ENCODE assay signal across 9 cellular contexts in the genomic region with DNA sequence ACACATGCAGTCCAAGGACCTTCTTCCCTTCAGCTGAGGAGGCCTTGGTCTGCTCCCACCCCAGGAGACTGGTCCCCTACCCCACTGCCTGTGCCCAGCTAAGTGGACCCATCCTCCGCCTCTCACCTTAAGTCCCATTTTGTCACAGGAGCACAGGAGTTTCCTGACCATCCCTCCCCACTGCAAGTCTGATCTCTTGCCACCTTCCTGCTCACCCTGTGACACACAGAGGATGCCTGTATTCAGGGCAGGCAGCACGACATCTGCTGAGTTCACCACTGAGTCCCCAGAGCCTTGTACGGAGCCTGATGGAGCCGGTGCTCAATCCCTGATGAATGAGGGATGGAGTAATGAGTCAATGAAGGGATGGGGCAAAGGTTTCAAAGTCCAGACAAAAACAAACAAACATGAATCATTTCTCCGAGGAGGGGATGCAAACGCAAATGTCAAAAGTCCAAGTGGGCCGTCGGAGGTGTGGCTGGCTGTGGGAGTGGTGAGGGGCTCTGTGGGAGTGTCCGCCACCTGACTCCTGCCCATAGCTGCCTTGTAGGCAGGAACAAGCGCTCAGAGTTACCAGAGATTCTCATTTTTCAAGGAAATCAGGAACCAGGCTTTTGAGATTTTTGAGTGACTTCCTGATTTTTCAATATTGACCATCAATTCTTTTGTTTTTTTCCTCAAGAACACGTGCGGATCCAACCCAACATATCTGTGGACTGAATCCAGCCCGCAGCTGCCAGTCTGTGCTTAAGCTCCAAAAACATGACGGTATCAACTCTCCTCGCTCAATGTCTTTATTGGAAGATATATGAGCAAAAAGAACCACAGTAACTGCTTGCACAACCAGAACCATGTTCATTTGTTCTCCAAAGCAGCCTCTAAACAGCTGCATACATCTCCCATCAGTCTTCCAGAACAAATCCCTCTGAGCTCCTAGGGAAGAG. TPM values are rescaled to one million over a fixed set of nuclear protein-coding genes. Genes with fewer than 3 reads are reported as not detected.
DNase-seq lines count a peak whose midpoint lies in the region; ATAC-seq and TF ChIP-seq lines count a peak whose summit lies in the region.
"Had no signal": no experiment of that assay in that cellular context is flagged by ENCODE, and none has a peak within 500 bp of the region (broad histone marks: within the 10 kb centered on the region; RNA-seq: fewer than 3 reads in every experiment).

No MANE protein-coding gene starts in this region.

- no peaks in the 10 kb centered on the region for H3K9me3 ChIP-seq in hepatocyte (ENCODE audit: low read depth)

- intact Hi-C loops in activated CD4-positive, alpha-beta T cell treated with anti-CD3 and anti-CD28 coated beads for 36 hours (cut with DNase I, micrococcal nuclease), result loop anchor here in 1 of 2 experiments (5.0 to 10.0 kb wide), 2 partner anchors 463 to 611 kb away; a partner anchor contains a TSS

- peak overlapping the region; percentile 64 for H3K4me2 ChIP-seq in hepatocyte

- no peaks in the 10 kb centered on the region for H3K9me2 ChIP-seq in hepatocyte (replicated peaks; ENCODE audit: insufficient read depth)

- peaks cover 31% of the 10 kb centered on the region for H3K36me3 Mint-ChIP-seq in activated CD4-positive, alpha-beta T cell treated with anti-CD3 and anti-CD28 coated beads for 36 hours (ENCODE audit: low read depth)
- H3K36me3 Mint-ChIP-seq in T-cell, result peaks cover 18% of the 10 kb centered on the region
- H3K36me3 Mint-ChIP-seq in stimulated activated memory B cell treated with anti-CD40 and anti-IgM and Interleukin-4, amounts not matched to agents 10 μg/mL and 1 μg/mL and 100 μg/mL, for 72 hours, result peaks cover 32% of the 10 kb centered on the region

- H3K4me3 Mint-ChIP-seq in activated CD4-positive, alpha-beta T cell treated with anti-CD3 and anti-CD28 coated beads for 36 hours, result peak overlapping the region; percentile 60
- H3K4me3 Mint-ChIP-seq in T-cell, result peak overlapping the region; percentile 65 to 82 (median 73)
- peak overlapping the region; percentile 85 for H3K4me3 Mint-ChIP-seq in stimulated activated memory B cell treated with anti-CD40 and anti-IgM and Interleukin-4, amounts not matched to agents 10 μg/mL and 1 μg/mL and 100 μg/mL, for 72 hours

- no peaks in the 10 kb centered on the region for H3K36me3 ChIP-seq in hepatocyte (replicated peaks; ENCODE audit: insufficient read depth, low read depth)

- no peaks in the 10 kb centered on the region for H3K27me3 ChIP-seq in hepatocyte

- POLR2A ChIA-PET in activated CD4-positive, alpha-beta T cell treated with anti-CD3 and anti-CD28 coated beads for 36 hours (lab: Charles Lee), result interaction anchor here (0.6 to 1.6 kb wide), 4 partner anchors 8 to 69 kb away, joined by 3 to 7 read pairs (median 4); no protein-coding TSS in a partner anchor
- POLR2A ChIA-PET in T-cell (lab: Charles Lee), result no interaction called here

- H3K4me1 Mint-ChIP-seq in activated CD4-positive, alpha-beta T cell treated with anti-CD3 and anti-CD28 coated beads for 36 hours, result peaks cover 80% of the 10 kb centered on the region
- peaks cover 80 to 86% (median 84%) of the 10 kb centered on the region in 3 donors for H3K4me1 Mint-ChIP-seq in T-cell
- peaks cover 77% of the 10 kb centered on the region for H3K4me1 Mint-ChIP-seq in stimulated activated memory B cell treated with anti-CD40 and anti-IgM and Interleukin-4, amounts not matched to agents 10 μg/mL and 1 μg/mL and 100 μg/mL, for 72 hours

- peaks cover 37% of the 10 kb centered on the region for H4K20me1 ChIP-seq in hepatocyte (ENCODE audit: insufficient read depth, poor library complexity, severe bottlenecking)

- H2AFZ ChIP-seq in hepatocyte, result no peak overlapping the region

- H3K4me3 ChIP-seq in hepatocyte, result no peak overlapping the region

- peak overlapping the region; percentile 89 for H3K27ac Mint-ChIP-seq in activated CD4-positive, alpha-beta T cell treated with anti-CD3 and anti-CD28 coated beads for 36 hours
- H3K27ac Mint-ChIP-seq in T-cell, result peak overlapping the region; percentile 88 to 94
- H3K27ac Mint-ChIP-seq in stimulated activated memory B cell treated with anti-CD40 and anti-IgM and Interleukin-4, amounts not matched to agents 10 μg/mL and 1 μg/mL and 100 μg/mL, for 72 hours, result peak overlapping the region; percentile 87

- peak overlapping the region; percentile 92 for H3K27ac ChIP-seq in hepatocyte

- WGBS in hepatocyte (ENCODE audit: low lambda C conversion rate, missing lambda C conversion rate), result 68% methylated on average over 15 of the region's 15 CpGs

- TF ChIP-seq CTCF in hepatocyte (IDR thresholded peaks at IDR 0.05; ENCODE audit: poor library complexity), result no peak

- ATAC-seq in activated CD4-positive, alpha-beta T cell treated with anti-CD3 and anti-CD28 coated beads for 36 hours, result no peak
- ATAC-seq in T-cell (replicated peaks in 1 of 4), result no peak
- ATAC-seq in stimulated activated memory B cell treated with anti-CD40 and anti-IgM and Interleukin-4, amounts not matched to agents 10 μg/mL and 1 μg/mL and 100 μg/mL, for 72 hours, result no peak
- no peak for ATAC-seq in HG02970 (IDR thresholded peaks at IDR 0.05; ENCODE audit: low FRiP score, unreplicated experiment)
- no peak for ATAC-seq in HG02623 (IDR thresholded peaks at IDR 0.05; ENCODE audit: unreplicated experiment)
- no peak for ATAC-seq in GM21360 (IDR thresholded peaks at IDR 0.05; ENCODE audit: unreplicated experiment)

- H3K27me3 Mint-ChIP-seq in activated CD4-positive, alpha-beta T cell treated with anti-CD3 and anti-CD28 coated beads for 36 hours, result no peaks in the 10 kb centered on the region
- H3K27me3 Mint-ChIP-seq in T-cell, result no peaks in the 10 kb centered on the region
- H3K27me3 Mint-ChIP-seq in stimulated activated memory B cell treated with anti-CD40 and anti-IgM and Interleukin-4, amounts not matched to agents 10 μg/mL and 1 μg/mL and 100 μg/mL, for 72 hours, result no peaks in the 10 kb centered on the region

- H3K79me2 ChIP-seq in hepatocyte, result peaks cover 79% of the 10 kb centered on the region

- CTCF ChIA-PET in activated CD4-positive, alpha-beta T cell treated with anti-CD3 and anti-CD28 coated beads for 36 hours (lab: Charles Lee), result interaction anchor here (0.7 to 1.6 kb wide), 5 partner anchors 67 to 109 kb away, joined by 3 to 4 read pairs (median 3); no protein-coding TSS in a partner anchor
- CTCF ChIA-PET in T-cell (lab: Charles Lee), result interaction anchor here in 1 of 2 donors (2.1 kb wide), 1 partner anchor 8 kb away, joined by 7 read pairs; no protein-coding TSS in a partner anchor

- no peaks in the 10 kb centered on the region for H3K9me3 Mint-ChIP-seq in activated CD4-positive, alpha-beta T cell treated with anti-CD3 and anti-CD28 coated beads for 36 hours (ENCODE audit: low read depth)
- no peaks in the 10 kb centered on the region for H3K9me3 Mint-ChIP-seq in T-cell
- no peaks in the 10 kb centered on the region for H3K9me3 Mint-ChIP-seq in stimulated activated memory B cell treated with anti-CD40 and anti-IgM and Interleukin-4, amounts not matched to agents 10 μg/mL and 1 μg/mL and 100 μg/mL, for 72 hours

- H3K4me1 ChIP-seq in hepatocyte (ENCODE audit: insufficient read depth), result peaks cover 64% of the 10 kb centered on the region

- DNase-seq in activated CD4-positive, alpha-beta T cell treated with anti-CD3 and anti-CD28 coated beads for 36 hours, result peak; percentile 39
- no peak for DNase-seq in activated CD4-positive, alpha-beta T cell treated with anti-CD3 and anti-CD28 coated beads, Interleukin-2, amount 50 U/mL, for 1 hour
- DNase-seq in T-cell (no peak), hepatocyte (ENCODE audit: low spot score) (peak; percentile 85)
- DNase-seq: substantia nigra had no signal

RNA-seq across cellular contexts. Expression of a gene that starts 4.4 kb away (rescaled TPM):
- total RNA-seq in activated CD4-positive, alpha-beta T cell treated with anti-CD3 and anti-CD28 coated beads for 36 hours, result 100 to 1,000 TPM in 1 of 2 experiments, 10 to 100 TPM in 1; 86.7 to 108 TPM
- total RNA-seq in T-cell, result 100 to 1,000 TPM in 4 of 5 donors, 10 to 100 TPM in 1; 97.9 to 167 (median 139) TPM
- total RNA-seq in hepatocyte, result 26.2 and 27.5 TPM in 2 replicates
- 24.8 and 29.7 TPM in 2 replicates for polyA plus RNA-seq in hepatocyte

Comparison
In these comparisons a context has a peak if more than half of its experiments do, and no peak if none do; other contexts are left out.
1. DNase-seq: peak in activated CD4-positive, alpha-beta T cell treated with anti-CD3 and anti-CD28 coated beads for 36 hours (single experiment) and hepatocyte (single experiment); none in activated CD4-positive, alpha-beta T cell treated with anti-CD3 and anti-CD28 coated beads, Interleukin-2, amount 50 U/mL, for 1 hour (single experiment) and T-cell (0 of 34).
2. Peak in every context shown above with its lines, with median percentiles within 50 percentile points of each other: H3K27ac Mint-ChIP-seq and H3K4me3 Mint-ChIP-seq.